Comparison of ENCODE assay signal across 34 cellular contexts in the genomic region with DNA sequence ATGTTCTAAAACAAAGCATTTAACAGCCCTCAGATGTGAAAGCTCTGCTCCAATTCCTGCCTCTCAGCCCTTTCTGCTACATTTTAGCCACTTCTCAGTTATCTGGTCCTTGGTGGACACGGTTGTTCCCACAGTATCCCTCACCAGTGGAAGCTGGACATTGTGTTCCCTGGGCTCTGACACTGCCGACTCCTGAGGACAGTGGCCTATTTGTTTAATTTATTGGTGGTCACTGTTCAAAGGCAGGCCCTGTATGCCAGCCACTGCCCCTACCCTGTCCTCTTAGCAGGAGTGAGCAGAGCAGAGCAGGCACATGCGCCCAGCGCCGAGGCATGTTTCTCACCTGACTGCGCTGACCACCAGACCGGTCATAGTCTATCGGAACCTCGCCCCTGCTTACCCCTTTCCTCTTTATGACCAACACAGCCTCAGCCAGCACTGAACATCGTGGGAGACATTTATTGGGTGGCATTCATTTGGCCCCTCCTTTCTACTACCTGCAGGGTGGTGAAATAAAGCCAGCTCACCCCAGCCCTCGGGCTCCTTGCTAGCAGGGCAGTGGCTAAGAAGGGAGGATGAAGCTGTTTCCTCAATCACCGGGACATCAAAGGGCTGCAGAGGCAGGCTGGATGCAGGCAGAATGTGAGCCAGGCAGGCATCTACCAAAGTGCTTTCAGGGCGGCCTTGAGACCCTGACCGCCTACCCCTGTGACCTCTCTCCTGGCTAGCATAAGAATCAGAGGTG. TPM values are rescaled to one million over a fixed set of nuclear protein-coding genes. Genes with fewer than 3 reads are reported as not detected.
DNase-seq lines count a peak whose midpoint lies in the region; ATAC-seq and TF ChIP-seq lines count a peak whose summit lies in the region.
"Had no signal": no experiment of that assay in that cellular context is flagged by ENCODE, and none has a peak within 500 bp of the region (broad histone marks: within the 10 kb centered on the region; RNA-seq: fewer than 3 reads in every experiment).

No MANE protein-coding gene starts in this region.

- no peaks in the 10 kb centered on the region for H3K4me1 Mint-ChIP-seq in stimulated activated memory B cell treated with anti-CD40 and anti-IgM and Interleukin-4, amounts not matched to agents 10 μg/mL and 1 μg/mL and 100 μg/mL, for 72 hours
- H3K4me1 Mint-ChIP-seq: activated naive CD4-positive, alpha-beta T cell treated with anti-CD3 and anti-CD28 coated beads, Interleukin-2, amount 50 U/mL, for 24 hours; activated T-helper 17 cell treated with anti-CD3 and anti-CD28 coated beads, Interleukin-2, amount 50 U/mL, for 72 hours; natural killer cell had no signal

- CTCF ChIA-PET in mammary epithelial cell (lab: Charles Lee; ENCODE audit: low non-redundant PET), result no interaction called here

- dilution Hi-C loops in mammary epithelial cell (cut with HindIII; ENCODE audit: low sequenced_read_pairs), result no loop called here

- H3K36me3 ChIP-seq in breast epithelium (no peaks in the 10 kb centered on the region), mammary epithelial cell (ENCODE audit: insufficient read depth, low read length) (peaks cover 13% of the 10 kb centered on the region), sigmoid colon (peaks cover 16 to 68% (median 33%) of the 10 kb centered on the region in 4 donors)
- H3K36me3 ChIP-seq: colonic mucosa, ovary had no signal

- H3K27ac ChIP-seq in breast epithelium (peak overlapping the region; percentile 1 to 60), mammary epithelial cell (ENCODE audit: insufficient read depth, low read depth, low read length) (no peak overlapping the region), sigmoid colon (peak overlapping the region; percentile 87 to 98 (median 92))
- H3K27ac ChIP-seq: 22Rv1, colonic mucosa, ovary had no signal

- DNase-seq in breast epithelium (ENCODE audit: low spot score in 2 of 2) (no peak), mammary epithelial cell (no peak), medulla oblongata (ENCODE audit: extremely low spot score) (peak; percentile 35), sigmoid colon (peak; percentile 73), NCI-H1105 treated with DMSO at 0.1 percent for 48 hours (lab: John Stamatoyannopoulos, UW) (no peak), NCI-H446 treated with DMSO at 0.1 percent for 48 hours (lab: John Stamatoyannopoulos, UW) (no peak)
- DNase-seq: activated CD4-positive, alpha-beta memory T cell treated with anti-CD3 and anti-CD28 coated beads for 36 hours; activated CD4-positive, alpha-beta T cell treated with anti-CD3 and anti-CD28 coated beads for 1 hour; activated CD8-positive, alpha-beta memory T cell treated with anti-CD3 and anti-CD28 coated beads, Interleukin-2, amount 50 U/mL, for 48 hours; Caco-2; colonic mucosa; DND-41; effector CD8-positive, alpha-beta T cell; GF-D8; glutamatergic neuron; GOT3; natural killer cell; NCI-H1048; NCI-H1694; NCI-H446; NCI-H774; retina; SHP77 treated with DMSO at 0.1 percent for 48 hours; small intestine; stimulated activated naive CD8-positive, alpha-beta T cell treated with anti-CD3 and anti-CD28 coated beads, Interleukin-15, Interleukin-2, amounts not matched to agents 100 U/mL and 50 U/mL, for 24 hours; T-helper 2 cell had no signal

- no peak for TF ChIP-seq POLR2A in breast epithelium (IDR thresholded peaks at IDR 0.05)
- no peak for TF ChIP-seq POLR2A in sigmoid colon (IDR thresholded peaks at IDR 0.05)

- H3K36me3 Mint-ChIP-seq in stimulated activated memory B cell treated with anti-CD40 and anti-IgM and Interleukin-4, amounts not matched to agents 10 μg/mL and 1 μg/mL and 100 μg/mL, for 72 hours, result peaks cover 5% of the 10 kb centered on the region
- H3K36me3 Mint-ChIP-seq: activated CD4-positive, alpha-beta memory T cell treated with anti-CD3 and anti-CD28 coated beads for 36 hours; activated naive CD4-positive, alpha-beta T cell treated with anti-CD3 and anti-CD28 coated beads, Interleukin-2, amount 50 U/mL, for 24 hours; natural killer cell had no signal

- TF ChIP-seq CTCF in breast epithelium (IDR thresholded peaks at IDR 0.05), result no peak
- no peak for TF ChIP-seq CTCF in mammary epithelial cell (conservative IDR thresholded peaks at IDR 0.05 in 1 of 2, IDR thresholded peaks at IDR 0.05 in 1 of 2; ENCODE audit: extremely low read depth in 1 of 2, insufficient read depth in 1 of 2, low read depth in 1 of 2, low read length in 2 of 2)
- TF ChIP-seq CTCF in sigmoid colon (IDR thresholded peaks at IDR 0.05), result no peak

- no TSS peak for BruUV-seq in mammary epithelial cell (replicated peaks; lab: Mats Ljungman, UMichigan)

- in situ Hi-C loops in mammary epithelial cell (cut with MboI; ENCODE audit: low sequenced_read_pairs in 2 of 2), result no loop called here

- no peaks in the 10 kb centered on the region for H3K4me1 ChIP-seq in breast epithelium
- peaks cover 19% of the 10 kb centered on the region for H3K4me1 ChIP-seq in mammary epithelial cell (ENCODE audit: insufficient read depth, low read length)
- peaks cover 0 to 98% (median 96%) of the 10 kb centered on the region in 4 donors for H3K4me1 ChIP-seq in sigmoid colon
- H3K4me1 ChIP-seq: colonic mucosa had no signal

- no peaks in the 10 kb centered on the region for H3K79me2 ChIP-seq in mammary epithelial cell (ENCODE audit: insufficient read depth, low read length)

- no peaks in the 10 kb centered on the region for H3K9me3 ChIP-seq in breast epithelium
- H3K9me3 ChIP-seq in mammary epithelial cell (replicated peaks; ENCODE audit: insufficient read depth, low read length), result no peaks in the 10 kb centered on the region
- no peaks in the 10 kb centered on the region for H3K9me3 ChIP-seq in sigmoid colon
- H3K9me3 ChIP-seq: Caco-2, colonic mucosa, ovary, Peyer's patch had no signal

- H3K4me3 ChIP-seq in breast epithelium (no peak overlapping the region), mammary epithelial cell (replicated peaks in 1 of 3; ENCODE audit: insufficient read depth in 1 of 3, low read depth in 2 of 3, low read length in 3 of 3) (no peak overlapping the region), sigmoid colon (no peak overlapping the region)
- H3K4me3 ChIP-seq: colonic mucosa, ovary, Peyer's patch had no signal

- H3K9ac ChIP-seq in mammary epithelial cell (ENCODE audit: insufficient read depth, low read length), result no peak overlapping the region

- H3K9me3 Mint-ChIP-seq in stimulated activated memory B cell treated with anti-CD40 and anti-IgM and Interleukin-4, amounts not matched to agents 10 μg/mL and 1 μg/mL and 100 μg/mL, for 72 hours, result no peaks in the 10 kb centered on the region
- H3K9me3 Mint-ChIP-seq: activated CD4-positive, alpha-beta memory T cell treated with anti-CD3 and anti-CD28 coated beads for 36 hours; activated naive CD4-positive, alpha-beta T cell treated with anti-CD3 and anti-CD28 coated beads, Interleukin-2, amount 50 U/mL, for 24 hours; activated T-helper 17 cell treated with anti-CD3 and anti-CD28 coated beads, Interleukin-2, amount 50 U/mL, for 72 hours; natural killer cell; type B pancreatic cell had no signal

- H3K27me3 Mint-ChIP-seq in stimulated activated memory B cell treated with anti-CD40 and anti-IgM and Interleukin-4, amounts not matched to agents 10 μg/mL and 1 μg/mL and 100 μg/mL, for 72 hours, result no peaks in the 10 kb centered on the region
- H3K27me3 Mint-ChIP-seq: activated CD4-positive, alpha-beta memory T cell treated with anti-CD3 and anti-CD28 coated beads for 36 hours; activated naive CD4-positive, alpha-beta T cell treated with anti-CD3 and anti-CD28 coated beads, Interleukin-2, amount 50 U/mL, for 24 hours; activated T-helper 17 cell treated with anti-CD3 and anti-CD28 coated beads, Interleukin-2, amount 50 U/mL, for 72 hours; type B pancreatic cell had no signal

- intact Hi-C loops in breast epithelium (cut with DNase I; ENCODE audit: low total_unique reads), result no loop called here
- intact Hi-C loops in mammary epithelial cell (cut with micrococcal nuclease), result no loop called here
- intact Hi-C loops in sigmoid colon (cut with DNase I), result no loop called here

- H2AFZ ChIP-seq in mammary epithelial cell (ENCODE audit: low read depth, low read length), result no peak overlapping the region

- no peak for ATAC-seq in stimulated activated memory B cell treated with anti-CD40 and anti-IgM and Interleukin-4, amounts not matched to agents 10 μg/mL and 1 μg/mL and 100 μg/mL, for 72 hours
- no peak for ATAC-seq in GM21360 (IDR thresholded peaks at IDR 0.05; ENCODE audit: unreplicated experiment)
- ATAC-seq: activated T-helper 17 cell treated with anti-CD3 and anti-CD28 coated beads, Interleukin-2, amount 50 U/mL, for 72 hours; natural killer cell; stimulated activated naive CD8-positive, alpha-beta T cell treated with anti-CD3 and anti-CD28 coated beads, Interleukin-15, Interleukin-2, amounts not matched to agents 100 U/mL and 50 U/mL, for 24 hours had no signal

- no peak overlapping the region for H3K4me2 ChIP-seq in mammary epithelial cell (ENCODE audit: insufficient read depth, low read depth, low read length)

- 67% methylated on average over 10 of the region's 14 CpGs for WGBS in mammary epithelial cell (ENCODE audit: low coverage, missing lambda C conversion rate)
- WGBS in sigmoid colon, 2 donors, result 77 to 83% methylated on average over 14 of the region's 14 CpGs

- H3K27ac Mint-ChIP-seq in stimulated activated memory B cell treated with anti-CD40 and anti-IgM and Interleukin-4, amounts not matched to agents 10 μg/mL and 1 μg/mL and 100 μg/mL, for 72 hours, result no peak overlapping the region
- H3K27ac Mint-ChIP-seq: activated CD4-positive, alpha-beta memory T cell treated with anti-CD3 and anti-CD28 coated beads for 36 hours; activated naive CD4-positive, alpha-beta T cell treated with anti-CD3 and anti-CD28 coated beads, Interleukin-2, amount 50 U/mL, for 24 hours; activated T-helper 17 cell treated with anti-CD3 and anti-CD28 coated beads, Interleukin-2, amount 50 U/mL, for 72 hours; natural killer cell; type B pancreatic cell had no signal

- no peak overlapping the region for H3K4me3 Mint-ChIP-seq in stimulated activated memory B cell treated with anti-CD40 and anti-IgM and Interleukin-4, amounts not matched to agents 10 μg/mL and 1 μg/mL and 100 μg/mL, for 72 hours
- H3K4me3 Mint-ChIP-seq: activated CD4-positive, alpha-beta memory T cell treated with anti-CD3 and anti-CD28 coated beads for 36 hours; activated naive CD4-positive, alpha-beta T cell treated with anti-CD3 and anti-CD28 coated beads, Interleukin-2, amount 50 U/mL, for 24 hours; activated T-helper 17 cell treated with anti-CD3 and anti-CD28 coated beads, Interleukin-2, amount 50 U/mL, for 72 hours; natural killer cell; type B pancreatic cell had no signal

- H4K20me1 ChIP-seq in mammary epithelial cell (ENCODE audit: insufficient read depth, low read length), result no peaks in the 10 kb centered on the region

- H3K27me3 ChIP-seq in breast epithelium (no peaks in the 10 kb centered on the region), mammary epithelial cell (ENCODE audit: insufficient read depth, low read length) (no peaks in the 10 kb centered on the region), sigmoid colon (no peaks in the 10 kb centered on the region)
- H3K27me3 ChIP-seq: colonic mucosa, ovary, Peyer's patch had no signal

- peak in 1 of 4 donors; percentile 24 for TF ChIP-seq EP300 in sigmoid colon (IDR thresholded peaks at IDR 0.05)

RNA-seq across cellular contexts. Expression of gene HACD2, which starts 54.3 kb away (rescaled TPM):
- total RNA-seq in breast epithelium (10 to 100 TPM; 29.5 to 61.0 (median 55.9) TPM), mammary epithelial cell (100 to 1,000 TPM in 1 of 2 donors, 10 to 100 TPM in 1; 98.5 to 199 TPM), sigmoid colon (10 to 100 TPM; 15.3 to 26.4 (median 19.2) TPM)
- polyA plus RNA-seq in mammary epithelial cell (74.9 TPM), sigmoid colon (10 to 100 TPM in 1 of 3 donors, 1 to 10 TPM in 2; 6.6 to 24.9 (median 7.6) TPM)
- polyA minus RNA-seq in mammary epithelial cell, result 48.9 TPM

Comparison
In these comparisons a context has a peak if more than half of its experiments do, and no peak if none do; other contexts are left out.
1. DNase-seq: peak in medulla oblongata (single experiment) and sigmoid colon (single experiment); none in breast epithelium (0 of 2), mammary epithelial cell (single experiment), NCI-H1105 treated with DMSO at 0.1 percent for 48 hours (single experiment) and NCI-H446 treated with DMSO at 0.1 percent for 48 hours (single experiment).